8 cellular contexts compared by ENCODE assay signal in the genomic region with DNA sequence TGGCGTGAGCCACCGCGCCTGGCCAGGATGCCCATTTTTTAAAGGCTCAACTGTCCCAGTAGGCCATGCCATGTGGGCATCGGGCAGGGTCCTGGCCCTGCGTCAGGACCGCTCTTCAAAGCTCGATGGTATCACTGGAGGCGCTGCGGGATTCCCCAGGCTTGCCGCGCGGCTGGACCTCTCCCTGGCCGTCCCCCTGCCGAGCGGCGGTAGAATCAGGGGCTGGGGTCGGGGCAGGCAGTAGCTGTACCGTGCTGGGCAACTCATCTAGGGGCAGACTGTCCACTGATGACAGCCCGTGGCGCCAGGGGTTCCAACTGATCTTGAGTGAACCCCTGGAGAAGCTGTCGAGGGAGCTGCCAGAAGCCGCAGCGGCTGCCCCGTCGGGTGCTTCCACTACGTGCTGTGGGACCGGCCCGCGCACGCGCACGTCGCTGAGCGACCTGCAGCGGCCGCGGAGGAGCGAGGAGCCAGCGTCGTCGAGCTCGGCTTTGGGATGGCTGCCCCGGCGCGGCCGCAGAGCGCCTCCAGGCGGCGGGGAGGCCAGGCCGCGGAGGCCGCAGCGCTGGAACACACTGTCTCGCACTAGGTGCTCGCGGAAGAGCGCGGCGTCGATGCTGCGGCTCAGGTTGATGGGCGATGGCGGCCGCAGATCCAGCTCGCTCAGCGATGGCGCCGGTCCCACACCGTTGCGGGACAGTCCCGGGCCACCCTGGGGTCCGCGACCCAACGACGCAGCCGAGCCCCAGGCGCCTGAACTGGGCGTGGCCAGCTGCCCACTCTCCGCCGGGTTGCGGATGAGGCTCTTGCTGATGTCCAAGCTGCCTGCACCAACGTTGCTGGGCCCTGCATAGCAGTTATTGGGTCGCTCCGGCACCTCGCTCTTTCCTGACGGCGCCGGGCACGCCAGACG. TPM values are rescaled to one million over a fixed set of nuclear protein-coding genes. Genes with fewer than 3 reads are reported as not detected.
A peak's percentile ranks its signal among the peaks of the same experiment; 100 is the strongest.
DNase-seq lines count a peak whose midpoint lies in the region; ATAC-seq and TF ChIP-seq lines count a peak whose summit lies in the region.

No MANE protein-coding gene starts in this region.

- intact Hi-C loops in Right ventricle myocardium superior (cut with DNase I) (no loop called here), ovary (cut with DNase I) (loop anchor here in 2 of 4 donors (2.0 to 10.0 kb wide), 3 partner anchors 14 to 102 kb away; partner anchors contain the start of genes CRELD1 (in 1 of the 2) and RPUSD3 (in 1 of the 2))

- H3K27me3 Mint-ChIP-seq in activated naive CD8-positive, alpha-beta T cell treated with anti-CD3 and anti-CD28 coated beads, Interleukin-2, amount 50 U/mL, for 24 hours: no peaks in the 10 kb centered on the region

- TF ChIP-seq CTCF in ovary (IDR thresholded peaks at IDR 0.05): peak; percentile 56 to 87 (median 82)
- TF ChIP-seq CTCF in suprapubic skin (IDR thresholded peaks at IDR 0.05): peak; percentile 52 to 81

- H3K27me3 ChIP-seq in ovary (no peaks in the 10 kb centered on the region), suprapubic skin (no peaks in the 10 kb centered on the region)

- TF ChIP-seq POLR2A in ovary (IDR thresholded peaks at IDR 0.05) (peak; percentile 38), suprapubic skin (IDR thresholded peaks at IDR 0.05) (peak in 1 of 2 donors; percentile 18)

- H3K4me1 Mint-ChIP-seq in activated naive CD8-positive, alpha-beta T cell treated with anti-CD3 and anti-CD28 coated beads, Interleukin-2, amount 50 U/mL, for 24 hours: peaks cover 16% of the 10 kb centered on the region

- H3K36me3 Mint-ChIP-seq in activated naive CD8-positive, alpha-beta T cell treated with anti-CD3 and anti-CD28 coated beads, Interleukin-2, amount 50 U/mL, for 24 hours (ENCODE audit: low read depth): no peaks in the 10 kb centered on the region

- H3K9me3 Mint-ChIP-seq in activated naive CD8-positive, alpha-beta T cell treated with anti-CD3 and anti-CD28 coated beads, Interleukin-2, amount 50 U/mL, for 24 hours: no peaks in the 10 kb centered on the region

- H3K4me3 Mint-ChIP-seq in activated naive CD8-positive, alpha-beta T cell treated with anti-CD3 and anti-CD28 coated beads, Interleukin-2, amount 50 U/mL, for 24 hours: peak overlapping the region; percentile 80

- DNase-seq in G401 (ENCODE audit: low spot score): peak; percentile 75
- peak; percentile 99 for DNase-seq in HuH-7 (ENCODE audit: low spot score)
- DNase-seq in T follicular helper cell (ENCODE audit: low read depth): peak; percentile 62
- peak; percentile 81 for DNase-seq in activated naive CD8-positive, alpha-beta T cell treated with anti-CD3 and anti-CD28 coated beads, Interleukin-2, amount 50 U/mL, for 24 hours
- DNase-seq in Right ventricle myocardium superior: peak; percentile 94
- DNase-seq in ovary: peak; percentile 88 to 94 (median 89)
- DNase-seq in suprapubic skin (ENCODE audit: low spot score in 2 of 2): peak; percentile 92

- TF ChIP-seq EP300 in ovary (IDR thresholded peaks at IDR 0.05): no peak
- TF ChIP-seq EP300 in suprapubic skin (IDR thresholded peaks at IDR 0.05): no peak

- ATAC-seq in activated naive CD8-positive, alpha-beta T cell treated with anti-CD3 and anti-CD28 coated beads, Interleukin-2, amount 50 U/mL, for 24 hours: peak; percentile 78
- ATAC-seq in Right ventricle myocardium superior (ENCODE audit: poor library complexity) (peak; percentile 92), GM21447 (IDR thresholded peaks at IDR 0.05; ENCODE audit: unreplicated experiment) (no peak)

- peak overlapping the region; percentile 73 for H3K27ac Mint-ChIP-seq in activated naive CD8-positive, alpha-beta T cell treated with anti-CD3 and anti-CD28 coated beads, Interleukin-2, amount 50 U/mL, for 24 hours

- WGBS in ovary, 3 donors: 2 to 8% (median 4%) methylated on average over 85 to 90 of the region's 90 CpGs
- WGBS in suprapubic skin: 11% methylated on average over 17 of the region's 90 CpGs

- H3K9me3 ChIP-seq in ovary (no peaks in the 10 kb centered on the region), suprapubic skin (no peaks in the 10 kb centered on the region)

- H3K4me3 ChIP-seq in ovary (peak overlapping the region; percentile 66), suprapubic skin (peak overlapping the region; percentile 54)

- in situ Hi-C loops in G401 (cut with HindIII; ENCODE audit: low sequenced_read_pairs): no loop called here

- H3K27ac ChIP-seq in ovary: peak overlapping the region; percentile 11 to 57
- peak overlapping the region; percentile 74 for H3K27ac ChIP-seq in suprapubic skin

- H3K4me1 ChIP-seq in ovary (ENCODE audit: insufficient read depth) (peaks cover 5% of the 10 kb centered on the region), suprapubic skin (peaks cover 22% of the 10 kb centered on the region)

- no peaks in the 10 kb centered on the region for H3K36me3 ChIP-seq in ovary
- H3K36me3 ChIP-seq in suprapubic skin: peaks cover 14% of the 10 kb centered on the region

RNA-seq across cellular contexts. Expression of gene PRRT3, which starts 5.8 kb away (rescaled TPM):
- 8.6 and 11.5 TPM in 2 replicates for total RNA-seq in G401 (2014; rRNA removed; shearing (Covaris generic))
- total RNA-seq in Right ventricle myocardium superior (0.46 TPM), ovary (1 to 10 TPM; 1.4 to 6.0 (median 2.6) TPM), suprapubic skin (1 to 10 TPM; 2.5 to 6.1 (median 3.0) TPM)
- 1 to 10 TPM; 1.0 TPM for polyA plus RNA-seq in ovary

RNA-seq across cellular contexts. Expression of gene CRELD1, which starts 12.7 kb away (rescaled TPM):
- total RNA-seq in G401 (2014; rRNA removed; shearing (Covaris generic)): 13.3 and 30.0 TPM in 2 replicates
- total RNA-seq in Right ventricle myocardium superior: 63.9 TPM
- 10 to 100 TPM; 11.2 to 35.2 (median 29.0) TPM for total RNA-seq in ovary
- polyA plus RNA-seq in ovary: 10 to 100 TPM; 18.3 to 31.8 TPM
- total RNA-seq in suprapubic skin: 10 to 100 TPM; 18.9 to 46.7 (median 26.0) TPM

RNA-seq across cellular contexts. Expression of gene IL17RC, which starts 29.5 kb away (rescaled TPM):
- total RNA-seq in G401 (2014; rRNA removed; shearing (Covaris generic)): 12.2 and 22.5 TPM in 2 replicates
- total RNA-seq in Right ventricle myocardium superior: 33.2 TPM
- 10 to 100 TPM; 24.0 to 46.5 (median 37.4) TPM for total RNA-seq in ovary
- 10 to 100 TPM; 14.2 to 34.1 TPM for polyA plus RNA-seq in ovary
- 100 to 1,000 TPM in 3 of 4 donors, 10 to 100 TPM in 1; 92.5 to 185 (median 137) TPM for total RNA-seq in suprapubic skin

RNA-seq across cellular contexts. Expression of gene EMC3, which starts 40.3 kb away (rescaled TPM):
- total RNA-seq in G401 (2014; rRNA removed; shearing (Covaris generic)): 30.3 and 63.2 TPM in 2 replicates
- total RNA-seq in Right ventricle myocardium superior (108 TPM), ovary (10 to 100 TPM; 21.3 to 45.2 (median 28.4) TPM), suprapubic skin (10 to 100 TPM; 41.8 to 82.1 (median 77.5) TPM)
- 100 to 1,000 TPM in 1 of 2 donors, 10 to 100 TPM in 1; 46.0 to 108 TPM for polyA plus RNA-seq in ovary

RNA-seq across cellular contexts. Expression of gene IL17RE, which starts 43.7 kb away (rescaled TPM):
- 3.6 and 5.3 TPM in 2 replicates for total RNA-seq in G401 (2014; rRNA removed; shearing (Covaris generic))
- total RNA-seq in Right ventricle myocardium superior (0.46 TPM), ovary (1 to 10 TPM in 6 of 7 donors, under 1 TPM in 1; 0.48 to 3.6 (median 1.3) TPM), suprapubic skin (100 to 1,000 TPM in 1 of 4 donors, 10 to 100 TPM in 3; 49.2 to 116 (median 77.8) TPM)
- 1 to 10 TPM; 1.1 to 2.0 TPM for polyA plus RNA-seq in ovary
